1 cellular context compared by ENCODE assay signal in genomic region chr9:37465249-37466036, GRCh38.
TF ChIP-seq lines count a peak whose summit lies in the region.

Gene ZBTB5, minus strand, starts transcription at chr9:37465450. Its CDS starts 22,899 bp downstream, at chr9:37442551.

TF ChIP-seq in HepG2, 621 proteins besides CTCF, POLR2A, EP300 and RAD21 (continued from another document and continues in another):
- TF ChIP-seq ZHX1 (CRISPR knock-in tag; IDR thresholded peaks at IDR 0.05; ENCODE audit: low read depth) (peak; percentile 6; the same call in 1 of the 2 replicates), E2F5 (CRISPR knock-in tag; conservative IDR thresholded peaks at IDR 0.05) (0 out of 2 replicates have a peak, but pooled peaks have one; percentile 5), ARID5B (CRISPR knock-in tag; IDR thresholded peaks at IDR 0.05) (no peak), ZNF784 (CRISPR knock-in tag; IDR thresholded peaks at IDR 0.05; ENCODE audit: borderline replicate concordance) (no peak), PRDM10 (CRISPR knock-in tag; IDR thresholded peaks at IDR 0.05; ENCODE audit: low read depth) (peak; percentile 20; the same call in 1 of the 2 replicates), NR2C2 (CRISPR knock-in tag; IDR thresholded peaks at IDR 0.05; ENCODE audit: borderline replicate concordance) (peak; percentile 22; the same call in 1 of the 2 replicates), ZNF333 (CRISPR knock-in tag; IDR thresholded peaks at IDR 0.05; ENCODE audit: borderline replicate concordance) (no peak), ATF7 (IDR thresholded peaks at IDR 0.05) (peak; percentile 96), ATF7 (CRISPR knock-in tag; IDR thresholded peaks at IDR 0.05) (peak; percentile 75; the same call in 1 of the 2 replicates), ZNF75D (CRISPR knock-in tag; IDR thresholded peaks at IDR 0.05; ENCODE audit: borderline replicate concordance) (no peak), ETV5 (CRISPR knock-in tag; IDR thresholded peaks at IDR 0.05; ENCODE audit: borderline replicate concordance) (peak; percentile 44; the same call in 1 of the 2 replicates), FOXC1 (CRISPR knock-in tag; IDR thresholded peaks at IDR 0.05; ENCODE audit: borderline replicate concordance) (no peak; the same call in 1 of the 2 replicates), ZBTB3 (CRISPR knock-in tag; IDR thresholded peaks at IDR 0.05; ENCODE audit: borderline replicate concordance, low read depth) (0 out of 2 replicates have a peak, but pooled peaks have one; percentile 20), ZNF589 (CRISPR knock-in tag; conservative IDR thresholded peaks at IDR 0.05) (no peak), HNF1B (CRISPR knock-in tag; IDR thresholded peaks at IDR 0.05) (peak; percentile 56; the same call in 1 of the 2 replicates), RERE (CRISPR knock-in tag; IDR thresholded peaks at IDR 0.05; ENCODE audit: low read depth) (no peak), DPF2 (CRISPR knock-in tag; IDR thresholded peaks at IDR 0.05; ENCODE audit: borderline replicate concordance, low read depth) (no peak), NCOR1 (IDR thresholded peaks at IDR 0.05; ENCODE audit: borderline replicate concordance, low read length) (peak; percentile 29; the same call in 1 of the 2 replicates), NBN (conservative IDR thresholded peaks at IDR 0.05) (no peak), ZNF574 (CRISPR knock-in tag; IDR thresholded peaks at IDR 0.05) (0 out of 2 replicates have a peak, but pooled peaks have one; percentile 6), MTA1 (CRISPR knock-in tag; IDR thresholded peaks at IDR 0.05; ENCODE audit: borderline replicate concordance) (no peak), SP2 (CRISPR knock-in tag; IDR thresholded peaks at IDR 0.05) (peak; percentile 88)
